ENCODE assay signal across 8 cellular contexts in the genomic region with DNA sequence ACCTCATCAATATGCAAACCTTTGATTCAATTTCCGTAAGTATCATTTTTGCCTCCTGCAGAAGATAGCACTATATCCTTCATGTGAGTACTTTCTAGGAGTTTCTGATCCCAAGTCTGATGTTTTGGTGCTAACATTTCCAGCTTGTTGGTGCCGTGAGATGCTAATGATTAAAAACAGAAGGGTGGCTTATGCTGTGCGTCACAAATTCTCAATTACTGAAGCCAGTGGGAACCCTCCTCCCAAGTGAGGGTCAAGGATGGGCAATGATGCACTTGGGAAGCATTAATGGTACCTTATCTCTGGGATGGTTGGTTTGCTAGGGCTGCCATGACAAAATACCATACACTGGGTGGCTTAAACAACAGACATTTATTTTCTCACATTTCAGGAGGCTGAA.
"Had no signal": no experiment of that assay in that cellular context is flagged by ENCODE, and none has a peak within 500 bp of the region (broad histone marks: within the 10 kb centered on the region; RNA-seq: fewer than 3 reads in every experiment).

No MANE protein-coding gene starts in this region.

- DNase-seq: IMR-90, KBM-7, KG1 had no signal

- H3K27ac ChIP-seq: HL-60 had no signal

- H3K27ac Mint-ChIP-seq: IgD-negative memory B cell had no signal

- H3K4me3 ChIP-seq: K562 had no signal

- H3K4me1 Mint-ChIP-seq: IgD-negative memory B cell had no signal

- H3K4me3 Mint-ChIP-seq: IgD-negative memory B cell had no signal

- H3K27me3 Mint-ChIP-seq: IgD-negative memory B cell had no signal

- FAIRE-seq: HepG2, HTR-8/SVneo, K562 had no signal

- H3K36me3 Mint-ChIP-seq: IgD-negative memory B cell had no signal
